ENCODE assay signal across 27 cellular contexts in genomic region chr5:57370376-57370775, GRCh38.
"Had no signal": no experiment of that assay in that cellular context is flagged by ENCODE, and none has a peak within 500 bp of the region (broad histone marks: within the 10 kb centered on the region; RNA-seq: fewer than 3 reads in every experiment).

No MANE protein-coding gene starts in this region.

- DNase-seq: activated B cell treated with CpG ODN at 0.5 μM for 24 hours; activated CD4-positive, alpha-beta memory T cell treated with anti-CD3 and anti-CD28 coated beads for 36 hours; activated CD4-positive, alpha-beta T cell treated with anti-CD3 and anti-CD28 coated beads for 1 hour; activated CD4-positive, alpha-beta T cell treated with anti-CD3 and anti-CD28 coated beads, Interleukin-2, amount 10 ng/mL, durations not matched to agents 24 days and 14 days; activated CD8-positive, alpha-beta memory T cell treated with anti-CD3 and anti-CD28 coated beads for 24 hours; activated gamma-delta T cell; activated naive CD4-positive, alpha-beta T cell treated with anti-CD3 and anti-CD28 coated beads for 36 hours; activated T-cell treated with anti-CD3 and anti-CD28 coated beads for 4 hours; activated T-cell treated with anti-CD3 and anti-CD28 coated beads, Interleukin-2, amount 50 U/mL, for 48 hours; amygdala; MM.1S; NCI-H1105; NCI-H1436; NCI-H1694 treated with DMSO at 0.1 percent for 48 hours; NCI-H2029 treated with DMSO at 0.1 percent for 48 hours; NCI-H2227 treated with DMSO at 0.1 percent for 48 hours; NCI-H446 treated with DMSO at 0.1 percent for 48 hours; NCI-H524 treated with DMSO at 0.1 percent for 48 hours; NCI-H82; OCI-M1; SHP77 treated with DMSO at 0.1 percent for 48 hours; T-helper 17 cell; T-helper 9 cell had no signal

- H3K4me3 Mint-ChIP-seq: activated B cell treated with CpG ODN at 0.5 μM for 24 hours; activated CD4-positive, alpha-beta memory T cell treated with anti-CD3 and anti-CD28 coated beads for 36 hours; activated CD4-positive, alpha-beta T cell treated with anti-CD3 and anti-CD28 coated beads, Interleukin-2, amount 10 ng/mL, durations not matched to agents 24 days and 14 days; activated naive CD4-positive, alpha-beta T cell treated with anti-CD3 and anti-CD28 coated beads for 36 hours; activated naive CD8-positive, alpha-beta T cell; activated T-helper 17 cell treated with anti-CD3 and anti-CD28 coated beads, Interleukin-2, amount 50 U/mL, for 72 hours; brain; T-helper 17 cell had no signal

- H3K4me1 Mint-ChIP-seq: activated B cell treated with CpG ODN at 0.5 μM for 24 hours; activated CD4-positive, alpha-beta T cell treated with anti-CD3 and anti-CD28 coated beads, Interleukin-2, amount 10 ng/mL, durations not matched to agents 24 days and 14 days; activated T-helper 17 cell treated with anti-CD3 and anti-CD28 coated beads, Interleukin-2, amount 50 U/mL, for 72 hours; T-helper 17 cell had no signal

- H3K9me3 Mint-ChIP-seq: activated CD4-positive, alpha-beta memory T cell treated with anti-CD3 and anti-CD28 coated beads for 36 hours; activated CD4-positive, alpha-beta T cell treated with anti-CD3 and anti-CD28 coated beads, Interleukin-2, amount 10 ng/mL, durations not matched to agents 24 days and 14 days; activated naive CD4-positive, alpha-beta T cell treated with anti-CD3 and anti-CD28 coated beads for 36 hours; activated T-helper 17 cell treated with anti-CD3 and anti-CD28 coated beads, Interleukin-2, amount 50 U/mL, for 72 hours had no signal

- H3K36me3 ChIP-seq: cardiac muscle cell had no signal

- H3K4me3 ChIP-seq: cardiac muscle cell had no signal

- H3K27ac ChIP-seq: cardiac muscle cell had no signal

- H3K36me3 Mint-ChIP-seq: activated CD4-positive, alpha-beta memory T cell treated with anti-CD3 and anti-CD28 coated beads for 36 hours; brain had no signal

- ATAC-seq: activated T-helper 17 cell treated with anti-CD3 and anti-CD28 coated beads, Interleukin-2, amount 50 U/mL, for 72 hours; T-helper 17 cell had no signal

- H3K27me3 ChIP-seq: cardiac muscle cell had no signal

- H3K27ac Mint-ChIP-seq: activated B cell treated with CpG ODN at 0.5 μM for 24 hours; activated CD4-positive, alpha-beta memory T cell treated with anti-CD3 and anti-CD28 coated beads for 36 hours; activated CD4-positive, alpha-beta T cell treated with anti-CD3 and anti-CD28 coated beads, Interleukin-2, amount 10 ng/mL, durations not matched to agents 24 days and 14 days; activated naive CD4-positive, alpha-beta T cell treated with anti-CD3 and anti-CD28 coated beads for 36 hours; activated naive CD8-positive, alpha-beta T cell; activated T-helper 17 cell treated with anti-CD3 and anti-CD28 coated beads, Interleukin-2, amount 50 U/mL, for 72 hours; T-helper 17 cell had no signal
